Comparison of ENCODE assay signal across 8 cellular contexts in the genomic region with DNA sequence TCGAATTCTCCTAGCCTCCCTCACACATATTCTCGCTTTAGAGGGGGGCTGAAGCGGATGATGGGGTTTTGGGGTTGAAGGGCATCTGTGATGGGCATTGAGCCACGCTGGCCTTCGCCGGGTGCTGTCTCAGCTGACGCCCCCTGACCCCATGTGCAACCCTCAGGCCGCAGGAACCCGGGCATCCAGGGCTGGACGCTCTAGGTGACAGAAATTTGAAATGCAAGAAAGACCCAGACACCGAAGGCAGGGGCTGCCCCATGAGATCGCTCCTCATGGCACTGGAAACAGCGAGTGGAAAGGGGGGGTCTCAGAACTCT.
DNase-seq lines count a peak whose midpoint lies in the region; ATAC-seq and TF ChIP-seq lines count a peak whose summit lies in the region.

No MANE protein-coding gene starts in this region.

- H3K27ac ChIP-seq in 22Rv1 (peak overlapping the region; percentile 73), HL-60 (replicated peaks) (peak overlapping the region; percentile 56), brain microvascular endothelial cell (no peak overlapping the region), mucosa of rectum (ENCODE audit: low read depth in 2 of 2, low read length in 2 of 2) (no peak overlapping the region)

- in situ Hi-C loops in brain microvascular endothelial cell (cut with HindIII; ENCODE audit: low pct_ligation_motif_present, low sequenced_read_pairs): no loop called here

- H3K4me3 ChIP-seq in HL-60 (replicated peaks; ENCODE audit: insufficient read depth, low read length) (no peak overlapping the region), brain microvascular endothelial cell (ENCODE audit: low read depth, low read length) (peak overlapping the region; percentile 82), mucosa of rectum (ENCODE audit: low read length in 2 of 2) (peak overlapping the region; percentile 81 to 91)

- no peak for ATAC-seq in HG03139 (IDR thresholded peaks at IDR 0.05; ENCODE audit: unreplicated experiment)

- no peak overlapping the region for H3K9ac ChIP-seq in mucosa of rectum (ENCODE audit: low read depth in 1 of 2, low read length in 2 of 2)

- H3K36me3 ChIP-seq in brain microvascular endothelial cell (replicated peaks) (no peaks in the 10 kb centered on the region), mucosa of rectum (ENCODE audit: control insufficient read depth in 2 of 2, insufficient read depth in 2 of 2, low read length in 2 of 2) (no peaks in the 10 kb centered on the region)

- H3K27me3 ChIP-seq in HL-60 (ENCODE audit: insufficient read depth, poor library complexity, severe bottlenecking) (no peaks in the 10 kb centered on the region), brain microvascular endothelial cell (replicated peaks) (no peaks in the 10 kb centered on the region), mucosa of rectum (ENCODE audit: control insufficient read depth in 2 of 2, insufficient read depth in 2 of 2, low read length in 2 of 2) (no peaks in the 10 kb centered on the region)

- no peaks in the 10 kb centered on the region for H3K9me3 ChIP-seq in mucosa of rectum (ENCODE audit: control insufficient read depth in 2 of 2, low read length in 2 of 2)

- TF ChIP-seq CTCF in 22Rv1 (IDR thresholded peaks at IDR 0.05): no peak
- TF ChIP-seq CTCF in HL-60 (IDR thresholded peaks at IDR 0.05; ENCODE audit: insufficient read depth, low read length): no peak
- no peak for TF ChIP-seq CTCF in brain microvascular endothelial cell (IDR thresholded peaks at IDR 0.05; ENCODE audit: low read depth, low read length, missing control alignments)

- peaks cover 8 to 16% of the 10 kb centered on the region in 2 donors for H3K4me1 ChIP-seq in mucosa of rectum (ENCODE audit: control insufficient read depth in 2 of 2, insufficient read depth in 2 of 2, low read length in 2 of 2)

- DNase-seq in HL-60 (ENCODE audit: low read depth in 1 of 2, low spot score in 1 of 2) (no peak), brain microvascular endothelial cell (no peak), islet precursor cell (no peak), DMS114 treated with DMSO at 0.1 percent for 48 hours (lab: John Stamatoyannopoulos, UW; ENCODE audit: unreplicated experiment) (no peak), SW 1271 (lab: John Stamatoyannopoulos, UW) (no peak)

Comparison
In these comparisons a context has a peak if more than half of its experiments do, and no peak if none do; other contexts are left out.
1. H3K27ac ChIP-seq: peak in 22Rv1 (single experiment) and HL-60 (single experiment); none in brain microvascular endothelial cell (single experiment) and mucosa of rectum (0 of 2).